ENCODE assay signal across 1 cellular context in the genomic region with DNA sequence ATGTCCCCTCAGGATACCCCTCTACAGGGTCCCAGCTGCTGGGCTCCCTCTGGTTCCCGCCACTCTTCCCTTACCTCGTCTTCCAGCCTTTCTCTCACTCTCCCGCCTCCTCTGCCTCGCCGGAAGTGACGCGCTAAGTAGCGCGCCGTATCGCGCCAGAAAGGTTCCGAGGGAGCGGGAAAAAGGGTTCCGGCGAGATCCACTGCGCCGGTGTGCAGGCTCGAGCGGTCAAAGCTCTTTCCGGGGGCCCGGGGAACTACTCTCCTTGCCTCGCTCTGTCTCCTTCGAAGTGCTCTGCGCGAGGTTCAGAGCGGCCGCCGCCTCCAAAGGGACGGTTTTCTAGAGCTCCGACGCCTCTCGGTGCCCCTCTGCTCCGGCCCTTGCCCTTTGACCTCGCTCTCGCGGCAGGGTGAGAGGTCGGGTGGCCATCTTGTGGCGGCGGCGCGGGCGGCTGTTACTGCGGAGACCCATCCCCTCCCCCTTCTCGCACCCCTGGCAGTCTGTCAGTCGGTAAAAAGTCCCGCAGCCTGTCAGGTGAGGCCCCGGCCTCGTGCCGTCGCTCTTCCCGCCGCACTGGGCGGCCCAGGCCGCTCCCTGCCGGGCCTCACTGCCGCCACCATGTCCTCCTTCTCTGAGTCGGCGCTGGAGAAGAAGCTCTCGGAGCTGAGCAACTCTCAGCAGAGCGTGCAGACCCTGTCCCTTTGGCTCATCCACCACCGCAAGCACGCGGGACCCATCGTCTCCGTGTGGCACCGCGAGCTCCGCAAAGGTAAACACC.
TF ChIP-seq lines count a peak whose summit lies in the region.

A gene with protein sequence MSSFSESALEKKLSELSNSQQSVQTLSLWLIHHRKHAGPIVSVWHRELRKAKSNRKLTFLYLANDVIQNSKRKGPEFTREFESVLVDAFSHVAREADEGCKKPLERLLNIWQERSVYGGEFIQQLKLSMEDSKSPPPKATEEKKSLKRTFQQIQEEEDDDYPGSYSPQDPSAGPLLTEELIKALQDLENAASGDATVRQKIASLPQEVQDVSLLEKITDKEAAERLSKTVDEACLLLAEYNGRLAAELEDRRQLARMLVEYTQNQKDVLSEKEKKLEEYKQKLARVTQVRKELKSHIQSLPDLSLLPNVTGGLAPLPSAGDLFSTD (plus strand): TSS at position 417 of the 778 bp plus-strand sequence. CDS start 202 bp downstream, at position 619.
A gene (minus strand): TSS at position 127 of the 778 bp plus-strand sequence. CDS start 19,640 bp downstream, outside the sequence.

TF ChIP-seq in K562, 482 proteins besides CTCF, POLR2A, EP300 and RAD21 (continued from another document and continues in another):
- TF ChIP-seq, protein P1, sequence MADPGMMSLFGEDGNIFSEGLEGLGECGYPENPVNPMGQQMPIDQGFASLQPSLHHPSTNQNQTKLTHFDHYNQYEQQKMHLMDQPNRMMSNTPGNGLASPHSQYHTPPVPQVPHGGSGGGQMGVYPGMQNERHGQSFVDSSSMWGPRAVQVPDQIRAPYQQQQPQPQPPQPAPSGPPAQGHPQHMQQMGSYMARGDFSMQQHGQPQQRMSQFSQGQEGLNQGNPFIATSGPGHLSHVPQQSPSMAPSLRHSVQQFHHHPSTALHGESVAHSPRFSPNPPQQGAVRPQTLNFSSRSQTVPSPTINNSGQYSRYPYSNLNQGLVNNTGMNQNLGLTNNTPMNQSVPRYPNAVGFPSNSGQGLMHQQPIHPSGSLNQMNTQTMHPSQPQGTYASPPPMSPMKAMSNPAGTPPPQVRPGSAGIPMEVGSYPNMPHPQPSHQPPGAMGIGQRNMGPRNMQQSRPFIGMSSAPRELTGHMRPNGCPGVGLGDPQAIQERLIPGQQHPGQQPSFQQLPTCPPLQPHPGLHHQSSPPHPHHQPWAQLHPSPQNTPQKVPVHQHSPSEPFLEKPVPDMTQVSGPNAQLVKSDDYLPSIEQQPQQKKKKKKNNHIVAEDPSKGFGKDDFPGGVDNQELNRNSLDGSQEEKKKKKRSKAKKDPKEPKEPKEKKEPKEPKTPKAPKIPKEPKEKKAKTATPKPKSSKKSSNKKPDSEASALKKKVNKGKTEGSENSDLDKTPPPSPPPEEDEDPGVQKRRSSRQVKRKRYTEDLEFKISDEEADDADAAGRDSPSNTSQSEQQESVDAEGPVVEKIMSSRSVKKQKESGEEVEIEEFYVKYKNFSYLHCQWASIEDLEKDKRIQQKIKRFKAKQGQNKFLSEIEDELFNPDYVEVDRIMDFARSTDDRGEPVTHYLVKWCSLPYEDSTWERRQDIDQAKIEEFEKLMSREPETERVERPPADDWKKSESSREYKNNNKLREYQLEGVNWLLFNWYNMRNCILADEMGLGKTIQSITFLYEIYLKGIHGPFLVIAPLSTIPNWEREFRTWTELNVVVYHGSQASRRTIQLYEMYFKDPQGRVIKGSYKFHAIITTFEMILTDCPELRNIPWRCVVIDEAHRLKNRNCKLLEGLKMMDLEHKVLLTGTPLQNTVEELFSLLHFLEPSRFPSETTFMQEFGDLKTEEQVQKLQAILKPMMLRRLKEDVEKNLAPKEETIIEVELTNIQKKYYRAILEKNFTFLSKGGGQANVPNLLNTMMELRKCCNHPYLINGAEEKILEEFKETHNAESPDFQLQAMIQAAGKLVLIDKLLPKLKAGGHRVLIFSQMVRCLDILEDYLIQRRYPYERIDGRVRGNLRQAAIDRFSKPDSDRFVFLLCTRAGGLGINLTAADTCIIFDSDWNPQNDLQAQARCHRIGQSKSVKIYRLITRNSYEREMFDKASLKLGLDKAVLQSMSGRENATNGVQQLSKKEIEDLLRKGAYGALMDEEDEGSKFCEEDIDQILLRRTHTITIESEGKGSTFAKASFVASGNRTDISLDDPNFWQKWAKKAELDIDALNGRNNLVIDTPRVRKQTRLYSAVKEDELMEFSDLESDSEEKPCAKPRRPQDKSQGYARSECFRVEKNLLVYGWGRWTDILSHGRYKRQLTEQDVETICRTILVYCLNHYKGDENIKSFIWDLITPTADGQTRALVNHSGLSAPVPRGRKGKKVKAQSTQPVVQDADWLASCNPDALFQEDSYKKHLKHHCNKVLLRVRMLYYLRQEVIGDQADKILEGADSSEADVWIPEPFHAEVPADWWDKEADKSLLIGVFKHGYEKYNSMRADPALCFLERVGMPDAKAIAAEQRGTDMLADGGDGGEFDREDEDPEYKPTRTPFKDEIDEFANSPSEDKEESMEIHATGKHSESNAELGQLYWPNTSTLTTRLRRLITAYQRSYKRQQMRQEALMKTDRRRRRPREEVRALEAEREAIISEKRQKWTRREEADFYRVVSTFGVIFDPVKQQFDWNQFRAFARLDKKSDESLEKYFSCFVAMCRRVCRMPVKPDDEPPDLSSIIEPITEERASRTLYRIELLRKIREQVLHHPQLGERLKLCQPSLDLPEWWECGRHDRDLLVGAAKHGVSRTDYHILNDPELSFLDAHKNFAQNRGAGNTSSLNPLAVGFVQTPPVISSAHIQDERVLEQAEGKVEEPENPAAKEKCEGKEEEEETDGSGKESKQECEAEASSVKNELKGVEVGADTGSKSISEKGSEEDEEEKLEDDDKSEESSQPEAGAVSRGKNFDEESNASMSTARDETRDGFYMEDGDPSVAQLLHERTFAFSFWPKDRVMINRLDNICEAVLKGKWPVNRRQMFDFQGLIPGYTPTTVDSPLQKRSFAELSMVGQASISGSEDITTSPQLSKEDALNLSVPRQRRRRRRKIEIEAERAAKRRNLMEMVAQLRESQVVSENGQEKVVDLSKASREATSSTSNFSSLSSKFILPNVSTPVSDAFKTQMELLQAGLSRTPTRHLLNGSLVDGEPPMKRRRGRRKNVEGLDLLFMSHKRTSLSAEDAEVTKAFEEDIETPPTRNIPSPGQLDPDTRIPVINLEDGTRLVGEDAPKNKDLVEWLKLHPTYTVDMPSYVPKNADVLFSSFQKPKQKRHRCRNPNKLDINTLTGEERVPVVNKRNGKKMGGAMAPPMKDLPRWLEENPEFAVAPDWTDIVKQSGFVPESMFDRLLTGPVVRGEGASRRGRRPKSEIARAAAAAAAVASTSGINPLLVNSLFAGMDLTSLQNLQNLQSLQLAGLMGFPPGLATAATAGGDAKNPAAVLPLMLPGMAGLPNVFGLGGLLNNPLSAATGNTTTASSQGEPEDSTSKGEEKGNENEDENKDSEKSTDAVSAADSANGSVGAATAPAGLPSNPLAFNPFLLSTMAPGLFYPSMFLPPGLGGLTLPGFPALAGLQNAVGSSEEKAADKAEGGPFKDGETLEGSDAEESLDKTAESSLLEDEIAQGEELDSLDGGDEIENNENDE (IDR thresholded peaks at IDR 0.05; ENCODE audit: low read depth, low read length) = no peak
- TF ChIP-seq CXXC5 (CRISPR knock-in tag; IDR thresholded peaks at IDR 0.05) (peak; percentile 99), ZNF217 (CRISPR knock-in tag; IDR thresholded peaks at IDR 0.05) (no peak), ZNF24 (IDR thresholded peaks at IDR 0.05) (no peak), CC2D1A (IDR thresholded peaks at IDR 0.05) (peak; percentile 25; the same call in 1 of the 2 replicates), SRSF9 (IDR thresholded peaks at IDR 0.05; ENCODE audit: borderline replicate concordance, low read depth, low read length) (no peak), NR2C2 (CRISPR knock-in tag; IDR thresholded peaks at IDR 0.05) (peak; percentile 99), NR2C2 (tag; IDR thresholded peaks at IDR 0.05) (peak; percentile 100), ZNF507 (tag; conservative IDR thresholded peaks at IDR 0.05) (no peak), ETS2 (tag; IDR thresholded peaks at IDR 0.05; ENCODE audit: borderline replicate concordance, poor library complexity, severe bottlenecking) (no peak), SP2 (IDR thresholded peaks at IDR 0.05; ENCODE audit: extremely low read depth, low read depth, low read length, poor library complexity, severe bottlenecking) (no peak), CHD1 (IDR thresholded peaks at IDR 0.05; ENCODE audit: low read length) (peak; percentile 38), POLR2H (tag; IDR thresholded peaks at IDR 0.05; ENCODE audit: low read depth) (peak; percentile 69), FOXJ3 (CRISPR knock-in tag; IDR thresholded peaks at IDR 0.05) (no peak), CREB1 (IDR thresholded peaks at IDR 0.05) (peak; percentile 96), CREB1 (CRISPR knock-in tag; IDR thresholded peaks at IDR 0.05) (peak; percentile 99), RUNX1 (IDR thresholded peaks at IDR 0.05; ENCODE audit: low read depth) (0 out of 2 replicates have a peak, but pooled peaks have one; percentile 47), HMG20A (CRISPR knock-in tag; conservative IDR thresholded peaks at IDR 0.05) (no peak), ESRRB (CRISPR knock-in tag; IDR thresholded peaks at IDR 0.05; ENCODE audit: borderline replicate concordance) (no peak), ELF1 (tag; IDR thresholded peaks at IDR 0.05) (0 out of 2 replicates have a peak, but pooled peaks have one; percentile 41), CBX3 (IDR thresholded peaks at IDR 0.05; ENCODE audit: borderline replicate concordance in 1 of 2, low read length in 2 of 2) (peak in 1 of 2 experiments; percentile 54; a peak in 1 of 3 replicates), ZKSCAN1 (IDR thresholded peaks at IDR 0.05; ENCODE audit: low read depth, low read length) (no peak), FIP1L1 (IDR thresholded peaks at IDR 0.05; ENCODE audit: low read depth, low read length, poor library complexity, severe bottlenecking) (peak; percentile 86), CHD4 (IDR thresholded peaks at IDR 0.05; ENCODE audit: insufficient read depth, insufficient replicate concordance, low read depth, low read length, poor library complexity, severe bottlenecking) (no peak), ZNF551 (CRISPR knock-in tag; IDR thresholded peaks at IDR 0.05) (no peak)
- TF ChIP-seq, protein P2, sequence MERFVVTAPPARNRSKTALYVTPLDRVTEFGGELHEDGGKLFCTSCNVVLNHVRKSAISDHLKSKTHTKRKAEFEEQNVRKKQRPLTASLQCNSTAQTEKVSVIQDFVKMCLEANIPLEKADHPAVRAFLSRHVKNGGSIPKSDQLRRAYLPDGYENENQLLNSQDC (CRISPR knock-in tag; IDR thresholded peaks at IDR 0.05) = no peak
- TF ChIP-seq, protein P3, sequence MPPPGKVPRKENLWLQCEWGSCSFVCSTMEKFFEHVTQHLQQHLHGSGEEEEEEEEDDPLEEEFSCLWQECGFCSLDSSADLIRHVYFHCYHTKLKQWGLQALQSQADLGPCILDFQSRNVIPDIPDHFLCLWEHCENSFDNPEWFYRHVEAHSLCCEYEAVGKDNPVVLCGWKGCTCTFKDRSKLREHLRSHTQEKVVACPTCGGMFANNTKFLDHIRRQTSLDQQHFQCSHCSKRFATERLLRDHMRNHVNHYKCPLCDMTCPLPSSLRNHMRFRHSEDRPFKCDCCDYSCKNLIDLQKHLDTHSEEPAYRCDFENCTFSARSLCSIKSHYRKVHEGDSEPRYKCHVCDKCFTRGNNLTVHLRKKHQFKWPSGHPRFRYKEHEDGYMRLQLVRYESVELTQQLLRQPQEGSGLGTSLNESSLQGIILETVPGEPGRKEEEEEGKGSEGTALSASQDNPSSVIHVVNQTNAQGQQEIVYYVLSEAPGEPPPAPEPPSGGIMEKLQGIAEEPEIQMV (tag; conservative IDR thresholded peaks at IDR 0.05; ENCODE audit: low read depth) = no peak
- TF ChIP-seq, protein P4, sequence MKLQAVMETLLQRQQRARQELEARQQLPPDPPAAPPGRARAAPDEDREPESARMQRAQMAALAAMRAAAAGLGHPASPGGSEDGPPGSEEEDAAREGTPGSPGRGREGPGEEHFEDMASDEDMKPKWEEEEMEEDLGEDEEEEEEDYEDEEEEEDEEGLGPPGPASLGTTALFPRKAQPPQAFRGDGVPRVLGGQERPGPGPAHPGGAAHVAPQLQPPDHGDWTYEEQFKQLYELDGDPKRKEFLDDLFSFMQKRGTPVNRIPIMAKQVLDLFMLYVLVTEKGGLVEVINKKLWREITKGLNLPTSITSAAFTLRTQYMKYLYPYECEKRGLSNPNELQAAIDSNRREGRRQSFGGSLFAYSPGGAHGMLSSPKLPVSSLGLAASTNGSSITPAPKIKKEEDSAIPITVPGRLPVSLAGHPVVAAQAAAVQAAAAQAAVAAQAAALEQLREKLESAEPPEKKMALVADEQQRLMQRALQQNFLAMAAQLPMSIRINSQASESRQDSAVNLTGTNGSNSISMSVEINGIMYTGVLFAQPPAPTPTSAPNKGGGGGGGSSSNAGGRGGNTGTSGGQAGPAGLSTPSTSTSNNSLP (IDR thresholded peaks at IDR 0.05; ENCODE audit: borderline replicate concordance, low read depth, low read length) = no peak
- TF ChIP-seq, protein P5, sequence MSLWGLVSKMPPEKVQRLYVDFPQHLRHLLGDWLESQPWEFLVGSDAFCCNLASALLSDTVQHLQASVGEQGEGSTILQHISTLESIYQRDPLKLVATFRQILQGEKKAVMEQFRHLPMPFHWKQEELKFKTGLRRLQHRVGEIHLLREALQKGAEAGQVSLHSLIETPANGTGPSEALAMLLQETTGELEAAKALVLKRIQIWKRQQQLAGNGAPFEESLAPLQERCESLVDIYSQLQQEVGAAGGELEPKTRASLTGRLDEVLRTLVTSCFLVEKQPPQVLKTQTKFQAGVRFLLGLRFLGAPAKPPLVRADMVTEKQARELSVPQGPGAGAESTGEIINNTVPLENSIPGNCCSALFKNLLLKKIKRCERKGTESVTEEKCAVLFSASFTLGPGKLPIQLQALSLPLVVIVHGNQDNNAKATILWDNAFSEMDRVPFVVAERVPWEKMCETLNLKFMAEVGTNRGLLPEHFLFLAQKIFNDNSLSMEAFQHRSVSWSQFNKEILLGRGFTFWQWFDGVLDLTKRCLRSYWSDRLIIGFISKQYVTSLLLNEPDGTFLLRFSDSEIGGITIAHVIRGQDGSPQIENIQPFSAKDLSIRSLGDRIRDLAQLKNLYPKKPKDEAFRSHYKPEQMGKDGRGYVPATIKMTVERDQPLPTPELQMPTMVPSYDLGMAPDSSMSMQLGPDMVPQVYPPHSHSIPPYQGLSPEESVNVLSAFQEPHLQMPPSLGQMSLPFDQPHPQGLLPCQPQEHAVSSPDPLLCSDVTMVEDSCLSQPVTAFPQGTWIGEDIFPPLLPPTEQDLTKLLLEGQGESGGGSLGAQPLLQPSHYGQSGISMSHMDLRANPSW (CRISPR knock-in tag; IDR thresholded peaks at IDR 0.05) = no peak
- TF ChIP-seq, protein P6, sequence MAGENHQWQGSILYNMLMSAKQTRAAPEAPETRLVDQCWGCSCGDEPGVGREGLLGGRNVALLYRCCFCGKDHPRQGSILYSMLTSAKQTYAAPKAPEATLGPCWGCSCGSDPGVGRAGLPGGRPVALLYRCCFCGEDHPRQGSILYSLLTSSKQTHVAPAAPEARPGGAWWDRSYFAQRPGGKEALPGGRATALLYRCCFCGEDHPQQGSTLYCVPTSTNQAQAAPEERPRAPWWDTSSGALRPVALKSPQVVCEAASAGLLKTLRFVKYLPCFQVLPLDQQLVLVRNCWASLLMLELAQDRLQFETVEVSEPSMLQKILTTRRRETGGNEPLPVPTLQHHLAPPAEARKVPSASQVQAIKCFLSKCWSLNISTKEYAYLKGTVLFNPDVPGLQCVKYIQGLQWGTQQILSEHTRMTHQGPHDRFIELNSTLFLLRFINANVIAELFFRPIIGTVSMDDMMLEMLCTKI (IDR thresholded peaks at IDR 0.05; ENCODE audit: partially characterized antibody) = no peak
- TF ChIP-seq, protein P7, sequence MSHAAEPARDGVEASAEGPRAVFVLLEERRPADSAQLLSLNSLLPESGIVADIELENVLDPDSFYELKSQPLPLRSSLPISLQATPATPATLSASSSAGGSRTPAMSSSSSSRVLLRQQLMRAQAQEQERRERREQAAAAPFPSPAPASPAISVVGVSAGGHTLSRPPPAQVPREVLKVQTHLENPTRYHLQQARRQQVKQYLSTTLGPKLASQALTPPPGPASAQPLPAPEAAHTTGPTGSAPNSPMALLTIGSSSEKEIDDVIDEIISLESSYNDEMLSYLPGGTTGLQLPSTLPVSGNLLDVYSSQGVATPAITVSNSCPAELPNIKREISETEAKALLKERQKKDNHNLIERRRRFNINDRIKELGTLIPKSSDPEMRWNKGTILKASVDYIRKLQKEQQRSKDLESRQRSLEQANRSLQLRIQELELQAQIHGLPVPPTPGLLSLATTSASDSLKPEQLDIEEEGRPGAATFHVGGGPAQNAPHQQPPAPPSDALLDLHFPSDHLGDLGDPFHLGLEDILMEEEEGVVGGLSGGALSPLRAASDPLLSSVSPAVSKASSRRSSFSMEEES (CRISPR knock-in tag; IDR thresholded peaks at IDR 0.05) = no peak
